Comparison of ENCODE assay signal across 29 cellular contexts in genomic region chr6:137746264-137746663, GRCh38.
DNase-seq lines count a peak whose midpoint lies in the region; ATAC-seq lines count a peak whose summit lies in the region.
"Had no signal": no experiment of that assay in that cellular context is flagged by ENCODE, and none has a peak within 500 bp of the region (broad histone marks: within the 10 kb centered on the region; RNA-seq: fewer than 3 reads in every experiment).

No MANE protein-coding gene starts in this region.

- no peak for DNase-seq in memory B cell (ENCODE audit: low spot score in 2 of 2)
- DNase-seq in NCI-H1930 (lab: John Stamatoyannopoulos, UW), result no peak
- DNase-seq: activated CD4-positive, alpha-beta memory T cell treated with anti-CD3 and anti-CD28 coated beads, Interleukin-2, amount 10 ng/mL, durations not matched to agents 7 days and 5 days; activated CD8-positive, alpha-beta memory T cell treated with anti-CD3 and anti-CD28 coated beads, Interleukin-2, amount 50 U/mL, for 48 hours; activated naive CD4-positive, alpha-beta T cell treated with anti-CD3 and anti-CD28 coated beads, Interleukin-2, amount 10 ng/mL, durations not matched to agents 7 days and 5 days; amygdala; BE2C; CD8-positive, alpha-beta T cell; foreskin fibroblast; KG1; left lung; mesenchymal stem cell; NCI-H1417 treated with DMSO at 0.1 percent for 48 hours; NCI-H2081 treated with DMSO at 0.1 percent for 48 hours; NCI-H226; NCI-H526 treated with DMSO at 0.1 percent for 48 hours; pancreas; Right ventricle myocardium superior; stimulated activated CD4-positive, alpha-beta T cell treated with anti-CD3 and anti-CD28 coated beads, Interleukin-1b, Interleukin-23, amount 100 ng/mL, for 48 hours; stomach had no signal

- H3K4me1 Mint-ChIP-seq in memory B cell, result peaks cover 6% of the 10 kb centered on the region
- H3K4me1 Mint-ChIP-seq: activated naive CD4-positive, alpha-beta T cell treated with anti-CD3 and anti-CD28 coated beads, Interleukin-2, amount 10 ng/mL, durations not matched to agents 7 days and 5 days had no signal

- H3K36me3 Mint-ChIP-seq in memory B cell, result no peaks in the 10 kb centered on the region
- H3K36me3 Mint-ChIP-seq: activated naive CD4-positive, alpha-beta T cell treated with anti-CD3 and anti-CD28 coated beads, Interleukin-2, amount 10 ng/mL, durations not matched to agents 7 days and 5 days; CD8-positive, alpha-beta T cell; neural progenitor cell had no signal

- ATAC-seq in GM18517 (IDR thresholded peaks at IDR 0.05; ENCODE audit: unreplicated experiment), result peak; percentile 42
- ATAC-seq in HG03354 (IDR thresholded peaks at IDR 0.05; ENCODE audit: poor library complexity, severe bottlenecking, unreplicated experiment), result peak; percentile 43
- peak; percentile 62 for ATAC-seq in memory B cell (ENCODE audit: low read depth)
- ATAC-seq in GM18873 (IDR thresholded peaks at IDR 0.05; ENCODE audit: low FRiP score, unreplicated experiment), result no peak
- no peak for ATAC-seq in HG03280 (IDR thresholded peaks at IDR 0.05; ENCODE audit: unreplicated experiment)
- ATAC-seq: CD8-positive, alpha-beta T cell; left lung; pancreas had no signal

- no peak overlapping the region for H3K4me3 Mint-ChIP-seq in memory B cell
- H3K4me3 Mint-ChIP-seq: activated CD4-positive, alpha-beta memory T cell treated with anti-CD3 and anti-CD28 coated beads, Interleukin-2, amount 10 ng/mL, durations not matched to agents 7 days and 5 days; activated naive CD4-positive, alpha-beta T cell treated with anti-CD3 and anti-CD28 coated beads, Interleukin-2, amount 10 ng/mL, durations not matched to agents 7 days and 5 days; activated T-helper 1 cell treated with anti-CD3 and anti-CD28 coated beads, Interleukin-12 subunit alpha, Interleukin-12 subunit beta, Interleukin-2, Interleukin-4 antibody, amounts not matched to agents 30 ng/mL and 10 ng/mL and 1 ng/mL, durations not matched to agents 14 hours and 24 hours and 36 hours; CD8-positive, alpha-beta T cell; neural progenitor cell had no signal

- 0 out of 2 replicates have a peak overlapping the region, but pooled peaks have one; percentile 17 for H3K4me3 ChIP-seq in GM08714 (ENCODE audit: low read length)
- H3K4me3 ChIP-seq: esophagus muscularis mucosa, left lung, neural progenitor cell, pancreas, right atrium auricular region, stomach had no signal

- no peak overlapping the region for H3K27ac Mint-ChIP-seq in memory B cell
- H3K27ac Mint-ChIP-seq: activated CD4-positive, alpha-beta memory T cell treated with anti-CD3 and anti-CD28 coated beads, Interleukin-2, amount 10 ng/mL, durations not matched to agents 7 days and 5 days; activated naive CD4-positive, alpha-beta T cell treated with anti-CD3 and anti-CD28 coated beads, Interleukin-2, amount 10 ng/mL, durations not matched to agents 7 days and 5 days; activated T-helper 1 cell treated with anti-CD3 and anti-CD28 coated beads, Interleukin-12 subunit alpha, Interleukin-12 subunit beta, Interleukin-2, Interleukin-4 antibody, amounts not matched to agents 30 ng/mL and 10 ng/mL and 1 ng/mL, durations not matched to agents 14 hours and 24 hours and 36 hours; CD8-positive, alpha-beta T cell; neural progenitor cell had no signal

- peaks cover 1% of the 10 kb centered on the region for H3K9me3 Mint-ChIP-seq in memory B cell
- H3K9me3 Mint-ChIP-seq: activated CD4-positive, alpha-beta memory T cell treated with anti-CD3 and anti-CD28 coated beads, Interleukin-2, amount 10 ng/mL, durations not matched to agents 7 days and 5 days; activated naive CD4-positive, alpha-beta T cell treated with anti-CD3 and anti-CD28 coated beads, Interleukin-2, amount 10 ng/mL, durations not matched to agents 7 days and 5 days; activated T-helper 1 cell treated with anti-CD3 and anti-CD28 coated beads, Interleukin-12 subunit alpha, Interleukin-12 subunit beta, Interleukin-2, Interleukin-4 antibody, amounts not matched to agents 30 ng/mL and 10 ng/mL and 1 ng/mL, durations not matched to agents 14 hours and 24 hours and 36 hours; CD8-positive, alpha-beta T cell; neural progenitor cell had no signal

- peaks cover 3% of the 10 kb centered on the region for H3K27me3 Mint-ChIP-seq in memory B cell

Comparison
In these comparisons a context has a peak if more than half of its experiments do, and no peak if none do; other contexts are left out.
1. ATAC-seq: peak in GM18517 (single experiment), HG03354 (single experiment) and memory B cell (single experiment); none in GM18873 (single experiment) and HG03280 (single experiment).